ENCODE assay signal across 21 cellular contexts in genomic region chr12:55051197-55051920, GRCh38. TPM values are rescaled to one million over a fixed set of nuclear protein-coding genes. Genes with fewer than 3 reads are reported as not detected.
"Had no signal": no experiment of that assay in that cellular context is flagged by ENCODE, and none has a peak within 500 bp of the region (broad histone marks: within the 10 kb centered on the region; RNA-seq: fewer than 3 reads in every experiment).

No MANE protein-coding gene starts in this region.

- H3K27ac ChIP-seq: body of pancreas, epithelial cell of prostate, gastrocnemius medialis, heart right ventricle, pancreas, sigmoid colon had no signal

- H3K9me3 Mint-ChIP-seq: activated CD4-positive, alpha-beta T cell treated with anti-CD3 and anti-CD28 coated beads, Interleukin-2, amount 10 ng/mL, durations not matched to agents 24 days and 14 days; activated naive CD4-positive, alpha-beta T cell treated with anti-CD3 and anti-CD28 coated beads, Interleukin-2, amount 50 U/mL, for 72 hours; activated T-cell treated with anti-CD3 and anti-CD28 coated beads, Interleukin-2, amount 50 U/mL, for 72 hours; central memory CD8-positive, alpha-beta T cell had no signal

- DNase-seq: activated CD4-positive, alpha-beta T cell treated with anti-CD3 and anti-CD28 coated beads, Interleukin-2, amount 10 ng/mL, durations not matched to agents 24 days and 14 days; activated CD4-positive, CD25-positive, alpha-beta regulatory T cell; activated CD8-positive, alpha-beta memory T cell treated with anti-CD3 and anti-CD28 coated beads, Interleukin-2, amount 50 U/mL, for 48 hours; activated gamma-delta T cell; activated T-cell treated with anti-CD3 and anti-CD28 coated beads, Interleukin-2, amount 50 U/mL, for 72 hours; amygdala; body of pancreas; cortex of kidney; effector CD8-positive, alpha-beta T cell; gastrocnemius medialis; heart right ventricle; midbrain; pancreas; sigmoid colon; stimulated activated CD4-positive, alpha-beta T cell treated with anti-CD3 and anti-CD28 coated beads, Interleukin-12 subunit alpha, Interleukin-12 subunit beta, amount 100 ng/mL, for 4 hours; stimulated activated CD4-positive, alpha-beta T cell treated with anti-CD3 and anti-CD28 coated beads, Interleukin-2, amount 100 ng/mL, for 24 hours had no signal

- H3K27ac Mint-ChIP-seq: activated CD4-positive, alpha-beta T cell treated with anti-CD3 and anti-CD28 coated beads, Interleukin-2, amount 10 ng/mL, durations not matched to agents 24 days and 14 days; activated naive CD4-positive, alpha-beta T cell treated with anti-CD3 and anti-CD28 coated beads, Interleukin-2, amount 50 U/mL, for 72 hours; activated T-cell treated with anti-CD3 and anti-CD28 coated beads, Interleukin-2, amount 50 U/mL, for 72 hours had no signal

- H3K36me3 Mint-ChIP-seq: activated naive CD4-positive, alpha-beta T cell treated with anti-CD3 and anti-CD28 coated beads, Interleukin-2, amount 50 U/mL, for 72 hours had no signal

- H3K27me3 ChIP-seq: body of pancreas, gastrocnemius medialis, pancreas, sigmoid colon had no signal

- H3K9me3 ChIP-seq: body of pancreas, gastrocnemius medialis, heart right ventricle, pancreas, sigmoid colon had no signal

- H3K4me1 ChIP-seq: body of pancreas, gastrocnemius medialis, heart right ventricle, pancreas, sigmoid colon had no signal

- H3K4me1 Mint-ChIP-seq: activated CD4-positive, alpha-beta T cell treated with anti-CD3 and anti-CD28 coated beads, Interleukin-2, amount 10 ng/mL, durations not matched to agents 24 days and 14 days; central memory CD8-positive, alpha-beta T cell had no signal

- H3K4me3 Mint-ChIP-seq: activated CD4-positive, alpha-beta T cell treated with anti-CD3 and anti-CD28 coated beads, Interleukin-2, amount 10 ng/mL, durations not matched to agents 24 days and 14 days; activated T-cell treated with anti-CD3 and anti-CD28 coated beads, Interleukin-2, amount 50 U/mL, for 72 hours; central memory CD8-positive, alpha-beta T cell had no signal

RNA-seq across cellular contexts. Expression of gene NEUROD4, which starts 31.6 kb away (rescaled TPM):
- total RNA-seq: activated CD4-positive, alpha-beta T cell treated with anti-CD3 and anti-CD28 coated beads, Interleukin-2, amount 10 ng/mL, durations not matched to agents 24 days and 14 days; activated naive CD4-positive, alpha-beta T cell treated with anti-CD3 and anti-CD28 coated beads, Interleukin-2, amount 50 U/mL, for 72 hours; activated T-cell treated with anti-CD3 and anti-CD28 coated beads, Interleukin-2, amount 50 U/mL, for 72 hours; body of pancreas; fibroblast of lung; gastrocnemius medialis; heart right ventricle; lung; pancreas; sigmoid colon had no signal
